17 cellular contexts compared by ENCODE assay signal in the genomic region with DNA sequence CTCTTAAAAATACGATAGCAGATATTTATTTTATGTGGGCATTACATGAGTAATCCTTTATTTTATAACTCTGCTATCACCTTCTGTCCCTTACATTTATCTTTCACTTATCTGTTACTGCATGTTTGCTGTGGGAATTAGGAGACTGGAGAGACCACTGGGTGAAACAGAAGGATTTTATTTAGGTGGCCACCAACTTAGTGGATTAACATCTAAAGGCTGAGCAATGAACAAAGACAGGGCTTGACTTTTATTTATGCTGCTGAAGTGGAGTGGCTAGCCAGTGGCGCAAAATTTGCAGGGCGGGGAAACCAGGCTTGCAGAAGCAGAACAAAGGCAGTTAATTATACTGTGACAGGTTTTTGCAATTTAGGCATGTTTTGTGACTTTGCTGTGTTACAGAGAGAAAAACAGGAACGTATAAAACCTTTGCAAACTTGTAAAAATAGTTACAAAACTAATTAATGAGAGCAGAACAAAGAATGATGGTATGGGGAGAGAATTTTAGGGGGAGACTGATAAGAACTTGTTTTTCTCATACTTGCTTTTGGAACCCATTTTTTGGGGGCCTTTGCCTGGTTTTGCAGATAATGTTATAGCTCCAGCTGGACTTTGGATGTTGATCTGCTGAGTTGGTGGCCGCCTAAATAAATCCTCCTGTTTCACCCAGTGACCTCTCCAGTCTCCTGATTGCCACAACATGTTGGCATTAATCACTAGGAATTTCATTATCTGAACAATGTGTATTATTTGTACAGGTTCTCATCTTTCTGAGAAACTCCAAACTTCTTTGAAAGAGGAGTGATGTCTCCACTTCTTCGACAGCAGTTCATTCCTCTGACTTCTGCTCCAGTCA. TPM values are rescaled to one million over a fixed set of nuclear protein-coding genes. Genes with fewer than 3 reads are reported as not detected.
DNase-seq lines count a peak whose midpoint lies in the region; ATAC-seq, FAIRE-seq and TF ChIP-seq lines count a peak whose summit lies in the region.
"Had no signal": no experiment of that assay in that cellular context is flagged by ENCODE, and none has a peak within 500 bp of the region (broad histone marks: within the 10 kb centered on the region; RNA-seq: fewer than 3 reads in every experiment).

No MANE protein-coding gene starts in this region.

- H3K79me2 ChIP-seq in GM12878 (ENCODE audit: control insufficient read depth, insufficient read depth, low read length) = no peaks in the 10 kb centered on the region

- no peak overlapping the region for H3K14ac ChIP-seq in mesenchymal stem cell (ENCODE audit: low read length in 2 of 2)

- H3K36me3 ChIP-seq in GM12878 (ENCODE audit: control insufficient read depth in 2 of 2, insufficient read depth in 2 of 2, low read length in 1 of 2) = no peaks in the 10 kb centered on the region
- peaks cover 5 to 55% of the 10 kb centered on the region in 2 experiments for H3K36me3 ChIP-seq in mesenchymal stem cell (ENCODE audit: control insufficient read depth in 1 of 2, insufficient read depth in 2 of 2, low read depth in 1 of 2, low read length in 2 of 2)
- H3K36me3 ChIP-seq: SJCRH30 had no signal

- in situ Hi-C loops in GM12878 (cut with MboI) = no loop called here

- H3K4ac ChIP-seq in mesenchymal stem cell (ENCODE audit: low read depth in 1 of 2, low read length in 2 of 2) = no peak overlapping the region

- no peak overlapping the region for H4K91ac ChIP-seq in mesenchymal stem cell (ENCODE audit: low read length)

- no peak for TF ChIP-seq POLR2A in GM12878 (IDR thresholded peaks at IDR 0.05; ENCODE audit: low read depth, low read length)

- H3K27ac ChIP-seq in GM12878 (ENCODE audit: control insufficient read depth, insufficient read depth) = no peak overlapping the region
- no peak overlapping the region for H3K27ac ChIP-seq in mesenchymal stem cell (ENCODE audit: low read length, poor library complexity, severe bottlenecking)
- H3K27ac ChIP-seq: adrenal gland, SJCRH30, upper lobe of right lung had no signal

- H2BK5ac ChIP-seq in mesenchymal stem cell (ENCODE audit: low read depth, low read length, poor library complexity, severe bottlenecking) = no peak overlapping the region

- FAIRE-seq in GM12878 (lab: Jason Lieb, UNC) = no peak
- FAIRE-seq: GM12892 had no signal

- no peak overlapping the region for H2AK5ac ChIP-seq in mesenchymal stem cell (ENCODE audit: low read length, severe bottlenecking)

- TF ChIP-seq RAD21 in Ishikawa (IDR thresholded peaks at IDR 0.05; ENCODE audit: low read depth) = no peak
- no peak for TF ChIP-seq RAD21 in GM12878 (IDR thresholded peaks at IDR 0.05; ENCODE audit: insufficient read depth, low read depth, low read length)

- H2AFZ ChIP-seq in GM12878 (ENCODE audit: control insufficient read depth, low read depth, low read length) (no peak overlapping the region), mesenchymal stem cell (ENCODE audit: low read depth, low read length) (no peak overlapping the region)

- TF ChIP-seq CTCF in GM12878 (IDR thresholded peaks at IDR 0.05 in 2 of 3, conservative IDR thresholded peaks at IDR 0.05 in 1 of 3; ENCODE audit: control insufficient read depth in 2 of 3, extremely low read depth in 1 of 3, insufficient read depth in 1 of 3, low read depth in 3 of 3, low read length in 3 of 3) = no peak

- CTCF ChIA-PET in GM12878 (lab: Yijun Ruan, JAX) = interaction anchor here (1.3 kb wide), 1 partner anchor 42 kb away, joined by 3 read pairs; no protein-coding TSS in a partner anchor

- H2BK120ac ChIP-seq in mesenchymal stem cell (ENCODE audit: low read depth, low read length) = no peak overlapping the region

- H3K9me3 ChIP-seq in GM12878 (replicated peaks; ENCODE audit: control insufficient read depth, insufficient read depth, low read length) = peaks cover 6% of the 10 kb centered on the region; the same call in 2 of the 3 replicates
- H3K9me3 ChIP-seq in mesenchymal stem cell (ENCODE audit: control insufficient read depth, low read length) = peaks cover 49% of the 10 kb centered on the region
- H3K9me3 ChIP-seq: gastrocnemius medialis had no signal

- TF ChIP-seq EP300 in Ishikawa (IDR thresholded peaks at IDR 0.05; ENCODE audit: borderline replicate concordance) (no peak), GM12878 (IDR thresholded peaks at IDR 0.05; ENCODE audit: borderline replicate concordance in 1 of 2, control insufficient read depth in 1 of 2, low read depth in 2 of 2, low read length in 2 of 2) (no peak)

- no peak overlapping the region for H3K23ac ChIP-seq in mesenchymal stem cell (ENCODE audit: low read length in 2 of 2)

- H3K18ac ChIP-seq in mesenchymal stem cell (ENCODE audit: low read depth in 1 of 2, low read length in 2 of 2) = no peak overlapping the region

- no peak overlapping the region for H3K4me3 ChIP-seq in GM12878
- peak overlapping the region in 1 of 2 experiments; percentile 40 for H3K4me3 ChIP-seq in mesenchymal stem cell (ENCODE audit: insufficient read depth in 1 of 2, low read depth in 1 of 2, low read length in 2 of 2)
- H3K4me3 ChIP-seq: adrenal gland, SJCRH30, upper lobe of right lung had no signal

- no peak overlapping the region for H2BK15ac ChIP-seq in mesenchymal stem cell (ENCODE audit: low read depth, poor library complexity, severe bottlenecking)

- no peaks in the 10 kb centered on the region for H4K20me1 ChIP-seq in GM12878 (ENCODE audit: control insufficient read depth, insufficient read depth)

- no TSS peak for BruUV-seq in GM12878 (replicated peaks; lab: Mats Ljungman, UMichigan)

- H3K4me2 ChIP-seq in GM12878 (ENCODE audit: control insufficient read depth, insufficient read depth) = no peak overlapping the region
- no peak overlapping the region for H3K4me2 ChIP-seq in mesenchymal stem cell (ENCODE audit: low read length, poor library complexity, severe bottlenecking)

- no peaks in the 10 kb centered on the region for H3K4me1 ChIP-seq in GM12878 (ENCODE audit: control insufficient read depth, insufficient read depth, low read length)
- H3K4me1 ChIP-seq in mesenchymal stem cell (ENCODE audit: control insufficient read depth, insufficient read depth, low read depth, low read length) = no peaks in the 10 kb centered on the region
- H3K4me1 ChIP-seq: adrenal gland, SJCRH30, upper lobe of right lung had no signal

- no peak for ATAC-seq in GM12878
- ATAC-seq: gastrocnemius medialis; stimulated activated effector memory CD8-positive, alpha-beta T cell treated with anti-CD3 and anti-CD28 coated beads, Interleukin-12 subunit alpha, Interleukin-12 subunit beta, amount 100 ng/mL, for 72 hours; upper lobe of right lung had no signal

- WGBS in GM12878 (ENCODE audit: insufficient coverage, insufficient replicate concordance, low lambda C conversion rate, missing lambda C conversion rate) = 50% methylated on average over 6 of the region's 6 CpGs
- WGBS in mesenchymal stem cell = 66% methylated on average over 4 of the region's 6 CpGs

- POLR2A ChIA-PET in GM12878 (lab: Charles Lee) = interaction anchor here (0.6 kb wide), 2 partner anchors 12 to 682 kb away, joined by 3 to 8 read pairs; no protein-coding TSS in a partner anchor

- intact Hi-C loops in GM12878 (cut with micrococcal nuclease; ENCODE audit: unreplicated experiment) = no loop called here
- intact Hi-C loops in cardiac septum (cut with DNase I) = no loop called here

- peaks cover 17% of the 10 kb centered on the region for H3K79me1 ChIP-seq in mesenchymal stem cell (replicated peaks; ENCODE audit: low read length, poor library complexity, severe bottlenecking)

- H3K27me3 ChIP-seq in GM12878 (replicated peaks in 1 of 2; ENCODE audit: control insufficient read depth in 2 of 2, insufficient read depth in 2 of 2, low read length in 1 of 2) (no peaks in the 10 kb centered on the region), mesenchymal stem cell (ENCODE audit: control insufficient read depth in 1 of 2, insufficient read depth in 1 of 2, low read length in 2 of 2) (no peaks in the 10 kb centered on the region)
- H3K27me3 ChIP-seq: adrenal gland, gastrocnemius medialis, SJCRH30, upper lobe of right lung had no signal

- RAD21 ChIA-PET in GM12878 (lab: Charles Lee; ENCODE audit: unreplicated experiment) = interaction anchor here (0.6 to 1.1 kb wide), 2 partner anchors 16 to 202 kb away, joined by 3 read pairs; no protein-coding TSS in a partner anchor

- DNase-seq in NCI-H345 (lab: John Stamatoyannopoulos, UW) = peak; percentile 13
- DNase-seq in NCI-H345 treated with DMSO at 0.1 percent for 48 hours (lab: John Stamatoyannopoulos, UW; ENCODE audit: unreplicated experiment) = no peak
- no peak for DNase-seq in GM12878 (ENCODE audit: low read depth, low spot score)
- DNase-seq in mesenchymal stem cell = peak; percentile 7
- no peak for DNase-seq in T-helper 9 cell
- DNase-seq in NCI-H1694 (lab: John Stamatoyannopoulos, UW) = no peak
- no peak for DNase-seq in cardiac septum (ENCODE audit: low spot score)
- DNase-seq: adrenal gland; gastrocnemius medialis; NCI-H1092; NCI-H524 treated with DMSO at 0.1 percent for 48 hours; stimulated activated CD4-positive, alpha-beta T cell treated with anti-CD3 and anti-CD28 coated beads, Interleukin-2, amount 100 ng/mL, for 48 hours; upper lobe of right lung had no signal

- no peak overlapping the region for H2BK12ac ChIP-seq in mesenchymal stem cell (ENCODE audit: low read length in 2 of 2)

- SMC1A ChIA-PET in GM12878 (lab: Charles Lee; ENCODE audit: uncharacterized antibody, unreplicated experiment) = interaction anchor here (1.3 to 1.5 kb wide), 2 partner anchors 22 to 44 kb away, joined by 4 to 5 read pairs; a partner anchor contains a TSS

- no peak overlapping the region for H3K9ac ChIP-seq in GM12878 (ENCODE audit: control insufficient read depth, insufficient read depth, low read length)
- H3K9ac ChIP-seq in mesenchymal stem cell (ENCODE audit: low read length) = no peak overlapping the region

- H4K8ac ChIP-seq in mesenchymal stem cell (ENCODE audit: low read length) = no peak overlapping the region

RNA-seq across cellular contexts. Expression of a gene that starts 18.0 kb away (rescaled TPM):
- total RNA-seq in GM12878 (2013; cell fraction: nucleolus; rRNA removed) = 90.1 and 94.9 TPM in 2 replicates
- 6.1 and 7.5 TPM in 2 replicates for total RNA-seq in GM12878 (2014; rRNA removed)
- 5.8 and 6.8 TPM in 2 replicates for total RNA-seq in GM12878 (2014; rRNA removed; fragmentation: Illumina TruSeq; extraction: Trizol)
- total RNA-seq in GM12878 (2021) = 5.8 and 6.7 TPM in 2 replicates
- polyA plus RNA-seq in GM12878 (2011; ENCODE audit: low read depth) = 5.3 TPM
- polyA plus RNA-seq in GM12878 (2011; rRNA removed) = 24.3 and 39.5 TPM in 2 replicates
- 10.9 and 24.7 TPM in 2 replicates for polyA plus RNA-seq in GM12878 (2011; cell fraction: cytosol; rRNA removed)
- polyA plus RNA-seq in GM12878 (2011; cell fraction: nucleus; rRNA removed) = 12.0 and 12.9 TPM in 2 replicates
- polyA plus RNA-seq in GM12878 (2012) = 7.6 and 10.2 TPM in 2 replicates
- 4.2 and 4.5 TPM in 2 replicates for polyA plus RNA-seq in GM12878 (2014; fragmentation: Illumina TruSeq; extraction: Trizol)
- 1 to 10 TPM in 1 of 2 experiments, under 1 TPM in 1; 0.91 to 1.6 TPM for polyA plus RNA-seq in GM12878 (2014; fragmentation: Nextera tagmentation; extraction: Ambion mirVana)
- polyA plus RNA-seq in GM12878 (2014; rRNA removed) = 3.2 and 4.0 TPM in 2 replicates
- polyA plus RNA-seq in GM12878 (2016; fragmentation: Nextera tagmentation; extraction: Ambion mirVana) = 1 to 10 TPM; 4.5 to 6.3 TPM
- 57.8 and 71.9 TPM in 2 replicates for polyA minus RNA-seq in GM12878 (2011; rRNA and poly(A)+ RNA removed)
- 17.2 and 20.0 TPM in 2 replicates for polyA minus RNA-seq in GM12878 (2011; cell fraction: cytosol; rRNA and poly(A)+ RNA removed)
- 14.6 and 17.7 TPM in 2 replicates for polyA minus RNA-seq in GM12878 (2011; cell fraction: nucleus; rRNA and poly(A)+ RNA removed)
- 27.0 TPM for polyA plus RNA-seq in mesenchymal stem cell (2013, experiment 1 of 2)
- 24.3 TPM for polyA plus RNA-seq in mesenchymal stem cell (2013, experiment 2 of 2)
- total RNA-seq in cardiac septum = 134 TPM

RNA-seq across cellular contexts. Expression of a gene that starts 44.2 kb away (rescaled TPM):
- total RNA-seq in GM12878 (2013; cell fraction: nucleolus; rRNA removed) = 306 and 321 TPM in 2 replicates
- total RNA-seq in GM12878 (2014; rRNA removed) (31.0 and 32.9 TPM in 2 replicates), GM12878 (2014; rRNA removed; fragmentation: Illumina TruSeq; extraction: Trizol) (31.8 and 32.7 TPM in 2 replicates), GM12878 (2021) (24.0 and 24.8 TPM in 2 replicates), cardiac septum (15.5 TPM)
- polyA plus RNA-seq in GM12878 (2011; ENCODE audit: low read depth) = 11.2 TPM
- polyA plus RNA-seq in GM12878 (2011; rRNA removed) (54.9 and 65.3 TPM in 2 replicates), GM12878 (2014; fragmentation: Illumina TruSeq; extraction: Trizol) (23.8 and 34.8 TPM in 2 replicates), GM12878 (2014; fragmentation: Nextera tagmentation; extraction: Ambion mirVana) (1 to 10 TPM; 1.9 to 3.8 TPM), GM12878 (2014; rRNA removed) (22.6 and 26.8 TPM in 2 replicates), GM12878 (2016; fragmentation: Nextera tagmentation; extraction: Ambion mirVana) (10 to 100 TPM; 15.3 to 17.2 TPM)
- 57.4 and 60.2 TPM in 2 replicates for polyA plus RNA-seq in GM12878 (2011; cell fraction: cytosol; rRNA removed)
- 81.2 and 90.0 TPM in 2 replicates for polyA plus RNA-seq in GM12878 (2011; cell fraction: nucleus; rRNA removed)
- polyA plus RNA-seq in GM12878 (2012) = 16.9 and 26.7 TPM in 2 replicates
- polyA minus RNA-seq in GM12878 (2011; rRNA and poly(A)+ RNA removed) = 100.0 and 107 TPM in 2 replicates
- 27.1 and 27.8 TPM in 2 replicates for polyA minus RNA-seq in GM12878 (2011; cell fraction: cytosol; rRNA and poly(A)+ RNA removed)
- polyA minus RNA-seq in GM12878 (2011; cell fraction: nucleus; rRNA and poly(A)+ RNA removed) = 52.5 and 80.7 TPM in 2 replicates
- 15.9 TPM for polyA plus RNA-seq in mesenchymal stem cell (2013, experiment 1 of 2)
- 14.4 TPM for polyA plus RNA-seq in mesenchymal stem cell (2013, experiment 2 of 2)

Comparison
In these comparisons a context has a peak if more than half of its experiments do, and no peak if none do; other contexts are left out.
1. DNase-seq: peak in NCI-H345 (single experiment) and mesenchymal stem cell (single experiment); none in NCI-H345 treated with DMSO at 0.1 percent for 48 hours (single experiment), GM12878 (single experiment), T-helper 9 cell (single experiment), NCI-H1694 (single experiment) and cardiac septum (single experiment).